In genomic region chr11:133075351-133075750, GRCh38 we compare ENCODE assay signal across 22 cellular contexts.
"Had no signal": no experiment of that assay in that cellular context is flagged by ENCODE, and none has a peak within 500 bp of the region (broad histone marks: within the 10 kb centered on the region; RNA-seq: fewer than 3 reads in every experiment).

No MANE protein-coding gene starts in this region.

- DNase-seq: colonic mucosa; cortex of kidney; dermis blood vessel endothelial cell; dorsolateral prefrontal cortex; effector CD4-positive, alpha-beta T cell; effector CD8-positive, alpha-beta T cell; effector memory CD4-positive, alpha-beta T cell; effector memory CD8-positive, alpha-beta T cell; endodermal cell; erythroblast; esophagus squamous epithelium; foreskin fibroblast; foreskin keratinocyte; foreskin melanocyte; gastrocnemius medialis; glutamatergic neuron; head of caudate nucleus; heart left ventricle; heart right ventricle had no signal

- H3K9me3 ChIP-seq: colonic mucosa, esophagus squamous epithelium, gastrocnemius medialis, gastroesophageal sphincter, heart left ventricle, heart right ventricle had no signal

- H3K27me3 ChIP-seq: colonic mucosa, foreskin keratinocyte had no signal

- H3K4me1 ChIP-seq: colonic mucosa, esophagus squamous epithelium, foreskin keratinocyte, gastrocnemius medialis, gastroesophageal sphincter, heart left ventricle, heart right ventricle had no signal

- H3K27ac ChIP-seq: colonic mucosa, coronary artery, dorsolateral prefrontal cortex, epithelial cell of prostate, esophagus squamous epithelium, foreskin keratinocyte, gastrocnemius medialis, gastroesophageal sphincter, heart left ventricle, heart right ventricle had no signal

- H3K36me3 ChIP-seq: colonic mucosa, esophagus squamous epithelium, gastrocnemius medialis, gastroesophageal sphincter, heart left ventricle, heart right ventricle had no signal

- H3K4me3 ChIP-seq: colonic mucosa, coronary artery, dorsolateral prefrontal cortex, esophagus squamous epithelium, gastrocnemius medialis, gastroesophageal sphincter, heart left ventricle, heart right ventricle had no signal
